In genomic region chr22:38694945-38695344, GRCh38 we compare ENCODE assay signal across 14 cellular contexts. TPM values are rescaled to one million over a fixed set of nuclear protein-coding genes. Genes with fewer than 3 reads are reported as not detected.
DNase-seq lines count a peak whose midpoint lies in the region; ATAC-seq and TF ChIP-seq lines count a peak whose summit lies in the region.
"Had no signal": no experiment of that assay in that cellular context is flagged by ENCODE, and none has a peak within 500 bp of the region (broad histone marks: within the 10 kb centered on the region; RNA-seq: fewer than 3 reads in every experiment).

No MANE protein-coding gene starts in this region.

- peaks cover 59% of the 10 kb centered on the region for H3K4me1 ChIP-seq in Caco-2
- H3K4me1 ChIP-seq in Loucy (ENCODE audit: insufficient read depth, low read length, poor library complexity, severe bottlenecking) = peaks cover 62% of the 10 kb centered on the region
- peaks cover 26 to 27% of the 10 kb centered on the region in 2 donors for H3K4me1 ChIP-seq in naive thymus-derived CD4-positive, alpha-beta T cell (ENCODE audit: control insufficient read depth in 2 of 2, insufficient read depth in 2 of 2, low read length in 2 of 2)

- H3K79me2 ChIP-seq in Loucy (ENCODE audit: insufficient read depth, low read length) = peaks cover 79% of the 10 kb centered on the region

- H3K36me3 Mint-ChIP-seq in Caco-2 (ENCODE audit: insufficient read depth, unreplicated experiment) = peaks cover 81% of the 10 kb centered on the region
- H3K36me3 Mint-ChIP-seq in naive thymus-derived CD4-positive, alpha-beta T cell = peaks cover 0 to 38% (median 3%) of the 10 kb centered on the region in 5 donors

- CTCF ChIA-PET in Caco-2 (lab: Charles Lee) = interaction anchor here (0.7 to 1.9 kb wide), 2 partner anchors 10 to 13 kb away, joined by 3 to 12 read pairs; partner anchors contain the start of gene TOMM22
- CTCF ChIA-PET in naive thymus-derived CD4-positive, alpha-beta T cell (lab: Charles Lee) = no interaction called here

- H3K4me2 ChIP-seq in Loucy (ENCODE audit: low read depth, low read length, poor library complexity, severe bottlenecking) = peak overlapping the region; percentile 99

- ATAC-seq in naive thymus-derived CD4-positive, alpha-beta T cell = no peak
- ATAC-seq in GM21717 (IDR thresholded peaks at IDR 0.05; ENCODE audit: unreplicated experiment) = no peak

- no peak for TF ChIP-seq CTCF in Caco-2 (IDR thresholded peaks at IDR 0.05; ENCODE audit: insufficient read depth in 1 of 2, low read depth in 1 of 2, low read length in 1 of 2, severe bottlenecking in 1 of 2, unreplicated experiment in 1 of 2)
- no peak for TF ChIP-seq CTCF in Loucy (conservative IDR thresholded peaks at IDR 0.05; ENCODE audit: low read length)
- TF ChIP-seq CTCF in choroid plexus epithelial cell (conservative IDR thresholded peaks at IDR 0.05; ENCODE audit: low read depth, low read length) = no peak

- no peak overlapping the region for H3K9ac ChIP-seq in Loucy (ENCODE audit: low read depth, low read length, poor library complexity, severe bottlenecking)
- H3K9ac ChIP-seq: BLaER1 treated with 17β-estradiol and CSF1 and Interleukin-3, amounts not matched to agents 10 nM and 100 nM had no signal

- no peaks in the 10 kb centered on the region for H3K27me3 Mint-ChIP-seq in Caco-2 (ENCODE audit: insufficient read depth, unreplicated experiment)
- H3K27me3 Mint-ChIP-seq in naive thymus-derived CD4-positive, alpha-beta T cell = no peaks in the 10 kb centered on the region

- intact Hi-C loops in Caco-2 (cut with micrococcal nuclease; ENCODE audit: unreplicated experiment) = loop anchor here (1.0 kb wide), 2 partner anchors 10 to 14 kb away; partner anchors contain the start of genes GTPBP1 and TOMM22
- intact Hi-C loops in naive thymus-derived CD4-positive, alpha-beta T cell (cut with micrococcal nuclease) = loop anchor here in 1 of 2 donors (5.0 kb wide), 1 partner anchor 188 kb away; the partner anchor contains the start of gene DDX17

- peaks cover 37% of the 10 kb centered on the region for H3K4me1 Mint-ChIP-seq in Caco-2 (ENCODE audit: low read depth, unreplicated experiment)
- peaks cover 44 to 70% (median 63%) of the 10 kb centered on the region in 7 donors for H3K4me1 Mint-ChIP-seq in naive thymus-derived CD4-positive, alpha-beta T cell

- no peak overlapping the region for H2AFZ ChIP-seq in Loucy (ENCODE audit: low read length)

- H3K4me3 ChIP-seq in Caco-2 (ENCODE audit: low read depth, low read length) (no peak overlapping the region), Loucy (ENCODE audit: low read length, poor library complexity, severe bottlenecking) (peak overlapping the region; percentile 40), choroid plexus epithelial cell (ENCODE audit: low read depth, low read length) (no peak overlapping the region)
- H3K4me3 ChIP-seq in naive thymus-derived CD4-positive, alpha-beta T cell (ENCODE audit: low read length) = no peak overlapping the region
- H3K4me3 ChIP-seq: BLaER1 treated with 17β-estradiol and CSF1 and Interleukin-3, amounts not matched to agents 10 nM and 100 nM had no signal

- no peaks in the 10 kb centered on the region for H3F3A ChIP-seq in Loucy (ENCODE audit: low read depth)

- H3K27me3 ChIP-seq in Caco-2 (replicated peaks; ENCODE audit: control insufficient read depth, insufficient read depth, low read length) (no peaks in the 10 kb centered on the region), Loucy (ENCODE audit: insufficient read depth, low read length, poor library complexity, severe bottlenecking) (no peaks in the 10 kb centered on the region)
- no peaks in the 10 kb centered on the region for H3K27me3 ChIP-seq in naive thymus-derived CD4-positive, alpha-beta T cell (ENCODE audit: control insufficient read depth in 2 of 2, insufficient read depth in 2 of 2, low read length in 2 of 2)
- H3K27me3 ChIP-seq: BLaER1 treated with 17β-estradiol and CSF1 and Interleukin-3, amounts not matched to agents 10 nM and 100 nM had no signal

- DNase-seq in Caco-2 (peak in 1 of 2 experiments; percentile 61), choroid plexus epithelial cell (ENCODE audit: low read depth) (peak; percentile 37), DMS79 treated with DMSO at 0.1 percent for 48 hours (lab: John Stamatoyannopoulos, UW) (no peak), COLO668 (lab: John Stamatoyannopoulos, UW; ENCODE audit: unreplicated experiment) (no peak)
- no peak for DNase-seq in naive thymus-derived CD4-positive, alpha-beta T cell
- DNase-seq: activated CD4-positive, CD25-positive, alpha-beta regulatory T cell treated with anti-CD3 and anti-CD28 coated beads, Interleukin-2, amount 50 U/mL, for 72 hours; endodermal cell; NCI-H187; NCI-H526 treated with DMSO at 0.1 percent for 48 hours; substantia nigra; SW 1271 had no signal

- POLR2A ChIA-PET in Caco-2 (lab: Charles Lee) = interaction anchor here (0.6 to 2.8 kb wide), 4 partner anchors 11 to 275 kb away, joined by 3 to 24 read pairs (median 12); partner anchors contain the start of genes GTPBP1 and TOMM22
- POLR2A ChIA-PET in naive thymus-derived CD4-positive, alpha-beta T cell (lab: Charles Lee) = interaction anchor here (1.1 to 1.5 kb wide), 2 partner anchors 13 to 57 kb away, joined by 3 to 8 read pairs; partner anchors contain the start of gene TOMM22

- H3K27ac ChIP-seq in naive thymus-derived CD4-positive, alpha-beta T cell (ENCODE audit: low read depth, low read length) = no peak overlapping the region
- H3K27ac ChIP-seq: BLaER1 treated with 17β-estradiol and CSF1 and Interleukin-3, amounts not matched to agents 10 nM and 100 nM had no signal

- H3K36me3 ChIP-seq in Caco-2 (ENCODE audit: control insufficient read depth, insufficient read depth, low read length) (peaks cover 6% of the 10 kb centered on the region; the same call in 1 of the 2 replicates), Loucy (ENCODE audit: insufficient read depth, low read length) (no peaks in the 10 kb centered on the region)
- peaks cover 0 to 13% (median 0%) of the 10 kb centered on the region in 3 experiments for H3K36me3 ChIP-seq in naive thymus-derived CD4-positive, alpha-beta T cell (ENCODE audit: control insufficient read depth in 2 of 3, insufficient read depth in 3 of 3, low read length in 3 of 3)

- no peaks in the 10 kb centered on the region for H3K9me2 ChIP-seq in Loucy (replicated peaks; ENCODE audit: low read depth, low read length)

- H3K9me3 ChIP-seq in Caco-2 (no peaks in the 10 kb centered on the region), Loucy (ENCODE audit: insufficient read depth, low read depth, low read length) (no peaks in the 10 kb centered on the region)
- H3K9me3 ChIP-seq in naive thymus-derived CD4-positive, alpha-beta T cell (ENCODE audit: control insufficient read depth in 2 of 3, low read length in 3 of 3) = no peaks in the 10 kb centered on the region
- H3K9me3 ChIP-seq: BLaER1 treated with 17β-estradiol and CSF1 and Interleukin-3, amounts not matched to agents 10 nM and 100 nM had no signal

- peak overlapping the region; percentile 60 for H3K4me3 Mint-ChIP-seq in Caco-2 (ENCODE audit: unreplicated experiment)
- peak overlapping the region in 2 of 10 donors; percentile 5 to 14 for H3K4me3 Mint-ChIP-seq in naive thymus-derived CD4-positive, alpha-beta T cell
- H3K4me3 Mint-ChIP-seq: endodermal cell had no signal

- peak overlapping the region; percentile 95 for H3K27ac Mint-ChIP-seq in Caco-2 (ENCODE audit: unreplicated experiment)
- H3K27ac Mint-ChIP-seq in naive thymus-derived CD4-positive, alpha-beta T cell = peak overlapping the region in 6 of 9 donors; percentile 5 to 72 (median 15)
- H3K27ac Mint-ChIP-seq: endodermal cell had no signal

- H3K9me3 Mint-ChIP-seq in Caco-2 (ENCODE audit: unreplicated experiment) = no peaks in the 10 kb centered on the region
- H3K9me3 Mint-ChIP-seq in naive thymus-derived CD4-positive, alpha-beta T cell = no peaks in the 10 kb centered on the region
- H3K9me3 Mint-ChIP-seq: endodermal cell had no signal

- peaks cover 22% of the 10 kb centered on the region for H4K20me1 ChIP-seq in Loucy (ENCODE audit: insufficient read depth, low read length, poor library complexity, severe bottlenecking)

- no TSS peak for BruUV-seq in Caco-2 (replicated peaks; lab: Mats Ljungman, UMichigan)

RNA-seq across cellular contexts. Expression of gene JOSD1, which starts 5.8 kb away (rescaled TPM):
- total RNA-seq in Caco-2 (2022) = 50.3 and 55.3 TPM in 2 replicates
- 100 to 1,000 TPM in 2 of 5 experiments, 10 to 100 TPM in 3; 60.6 to 175 (median 74.9) TPM for total RNA-seq in naive thymus-derived CD4-positive, alpha-beta T cell
- 1 to 10 TPM; 7.4 to 8.1 TPM for polyA plus RNA-seq in naive thymus-derived CD4-positive, alpha-beta T cell

RNA-seq across cellular contexts. Expression of gene GTPBP1, which starts 10.8 kb away (rescaled TPM):
- 47.2 and 48.0 TPM in 2 replicates for total RNA-seq in Caco-2 (2022)
- 100 to 1,000 TPM in 2 of 5 experiments, 10 to 100 TPM in 3; 79.1 to 209 (median 91.9) TPM for total RNA-seq in naive thymus-derived CD4-positive, alpha-beta T cell
- 10 to 100 TPM; 16.9 to 32.8 TPM for polyA plus RNA-seq in naive thymus-derived CD4-positive, alpha-beta T cell

RNA-seq across cellular contexts. Expression of gene TOMM22, which starts 13.2 kb away (rescaled TPM):
- total RNA-seq in Caco-2 (2022) = 113 and 114 TPM in 2 replicates
- 10 to 100 TPM; 45.0 to 92.4 (median 50.6) TPM for total RNA-seq in naive thymus-derived CD4-positive, alpha-beta T cell
- 10 to 100 TPM; 47.3 to 53.1 TPM for polyA plus RNA-seq in naive thymus-derived CD4-positive, alpha-beta T cell

RNA-seq across cellular contexts. Expression of gene CBY1, which starts 38.5 kb away (rescaled TPM):
- total RNA-seq in Caco-2 (2022) = 22.8 and 28.3 TPM in 2 replicates
- 10 to 100 TPM; 12.2 to 39.9 (median 15.2) TPM for total RNA-seq in naive thymus-derived CD4-positive, alpha-beta T cell
- polyA plus RNA-seq in naive thymus-derived CD4-positive, alpha-beta T cell = 10 to 100 TPM in 1 of 2 donors, 1 to 10 TPM in 1; 8.1 to 11.2 TPM

RNA-seq across cellular contexts. Expression of gene FAM227A, which starts 38.8 kb away (rescaled TPM):
- 0.73 and 2.2 TPM in 2 replicates for total RNA-seq in Caco-2 (2022)
- 1 to 10 TPM in 1 of 5 experiments, under 1 TPM in 3, not detected in 1; 0.05 to 1.0 (median 0.30) TPM for total RNA-seq in naive thymus-derived CD4-positive, alpha-beta T cell
- polyA plus RNA-seq in naive thymus-derived CD4-positive, alpha-beta T cell = not detected
